In the genomic region with DNA sequence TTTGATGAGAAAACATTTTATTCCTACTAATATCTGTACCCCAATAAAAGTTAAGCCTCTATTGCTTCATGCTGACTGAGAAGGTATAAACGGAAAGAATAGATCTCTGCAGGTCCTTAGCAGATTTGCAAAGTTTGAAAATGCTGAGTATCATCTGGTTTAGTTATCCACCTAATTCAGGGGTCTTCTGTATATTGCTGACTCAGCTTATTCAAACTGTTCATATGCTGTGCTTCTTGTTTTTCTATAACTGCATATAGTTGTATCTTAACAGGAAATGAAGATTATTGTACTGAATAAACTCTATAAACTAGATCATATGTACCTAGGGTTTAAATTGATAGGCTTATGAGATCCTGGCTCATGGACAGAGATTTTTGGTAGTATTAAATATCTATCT, we compare ENCODE assay signal across 22 cellular contexts. TPM values are rescaled to one million over a fixed set of nuclear protein-coding genes. Genes with fewer than 3 reads are reported as not detected.
DNase-seq lines count a peak whose midpoint lies in the region; ATAC-seq, FAIRE-seq and TF ChIP-seq lines count a peak whose summit lies in the region.
"Had no signal": no experiment of that assay in that cellular context is flagged by ENCODE, and none has a peak within 500 bp of the region (broad histone marks: within the 10 kb centered on the region; RNA-seq: fewer than 3 reads in every experiment).

No MANE protein-coding gene starts in this region.

- no peak overlapping the region for H3K27ac ChIP-seq in A549
- H3K27ac ChIP-seq in IMR-90 (ENCODE audit: insufficient read depth, low read length), result no peak overlapping the region
- H3K27ac ChIP-seq in K562 (ENCODE audit: extremely low read depth, low read depth, low read length), result no peak overlapping the region
- H3K27ac ChIP-seq in trophoblast cell (ENCODE audit: low read depth, low read length), result no peak overlapping the region
- H3K27ac ChIP-seq: BLaER1 had no signal

- CTCF ChIA-PET in A549 (lab: Yijun Ruan, JAX) (no interaction called here), IMR-90 (lab: Yijun Ruan, JAX) (no interaction called here), K562 (lab: Yijun Ruan, JAX; ENCODE audit: low intra/inter-chr PET ratio) (no interaction called here)

- H3K4me1 ChIP-seq in A549 (0 out of 3 replicates have a peak, but pooled peaks cover 4% of the 10 kb centered on the region), IMR-90 (ENCODE audit: control insufficient read depth, insufficient read depth, low read length) (peaks cover 2% of the 10 kb centered on the region; the same call in 1 of the 2 replicates), K562 (replicated peaks in 1 of 2; ENCODE audit: control insufficient read depth in 2 of 2, insufficient read depth in 2 of 2, low read length in 2 of 2) (peaks cover 0 to 13% of the 10 kb centered on the region in 2 experiments; a peak in 3 of 5 replicates), trophoblast cell (ENCODE audit: control insufficient read depth in 1 of 2, insufficient read depth in 2 of 2, low read length in 2 of 2) (no peaks in the 10 kb centered on the region)
- H3K4me1 ChIP-seq: BE2C, BLaER1 had no signal

- no peak for DNase-seq in A549 (ENCODE audit: low read depth in 1 of 2, low spot score in 1 of 2)
- DNase-seq in IMR-90, result no peak
- DNase-seq in K562 (ENCODE audit: extremely low read depth in 1 of 4, low spot score in 3 of 4), result no peak
- DNase-seq in CD14-positive monocyte (ENCODE audit: low spot score), result no peak
- DNase-seq in NCI-H2196 treated with DMSO at 0.1 percent for 48 hours (lab: John Stamatoyannopoulos, UW; ENCODE audit: unreplicated experiment), result no peak
- no peak for DNase-seq in CD1c-positive myeloid dendritic cell (ENCODE audit: extremely low spot score)
- no peak for DNase-seq in trophoblast cell
- DNase-seq: 8988T; ACHN; BE2C; C1 segment of cervical spinal cord; CD4-positive, alpha-beta memory T cell; CD4-positive, CD25-positive, alpha-beta regulatory T cell; CD8-positive, alpha-beta memory T cell; COR-L47; DMS79 treated with DMSO at 0.1 percent for 48 hours; GF-D8 had no signal

- H3K9ac ChIP-seq in IMR-90 (ENCODE audit: low read depth, low read length), result no peak overlapping the region
- H3K9ac ChIP-seq in K562 (ENCODE audit: insufficient read depth in 1 of 2, low read depth in 2 of 2, low read length in 2 of 2), result no peak overlapping the region
- H3K9ac ChIP-seq in trophoblast cell (ENCODE audit: low read length), result no peak overlapping the region
- H3K9ac ChIP-seq: BLaER1 had no signal

- no peaks in the 10 kb centered on the region for H3K79me1 ChIP-seq in IMR-90 (ENCODE audit: low read depth in 1 of 2, low read length in 2 of 2)
- no peaks in the 10 kb centered on the region for H3K79me1 ChIP-seq in trophoblast cell (ENCODE audit: low read length)

- H3K9me1 ChIP-seq in IMR-90 (ENCODE audit: insufficient read depth, low read length) (peaks cover 6% of the 10 kb centered on the region; the same call in 1 of the 2 replicates), K562 (ENCODE audit: control insufficient read depth, insufficient read depth, low read length) (no peaks in the 10 kb centered on the region)

- no TSS peak for BruUV-seq in IMR-90 (replicated peaks; lab: Mats Ljungman, UMichigan)
- BruUV-seq in K562 (replicated peaks; lab: Mats Ljungman, UMichigan), result no TSS peak

- H3K27ac Mint-ChIP-seq in CD14-positive monocyte, result no peak overlapping the region
- H3K27ac Mint-ChIP-seq: CD4-positive, alpha-beta memory T cell; CD4-positive, CD25-positive, alpha-beta regulatory T cell; CD8-positive, alpha-beta memory T cell had no signal

- no peak overlapping the region for H2BK12ac ChIP-seq in trophoblast cell (ENCODE audit: low read length)

- peak; percentile 30 for FAIRE-seq in A204.1 (lab: Jason Lieb, UNC)
- no peak for FAIRE-seq in A549 (lab: Jason Lieb, UNC)
- FAIRE-seq in K562 (lab: Jason Lieb, UNC), result no peak
- FAIRE-seq: G401.6, GM12891, GM19239 had no signal

- H3K27me3 ChIP-seq in IMR-90 (ENCODE audit: control insufficient read depth, insufficient read depth, low read length), result no peaks in the 10 kb centered on the region
- H3K27me3 ChIP-seq in K562 (ENCODE audit: control insufficient read depth in 2 of 2, insufficient read depth in 2 of 2, low read length in 2 of 2), result no peaks in the 10 kb centered on the region
- no peaks in the 10 kb centered on the region for H3K27me3 ChIP-seq in trophoblast cell (ENCODE audit: insufficient read depth, low read length)
- H3K27me3 ChIP-seq: BE2C, BLaER1 had no signal

- H4K20me1 ChIP-seq in IMR-90 (ENCODE audit: insufficient read depth, low read length), result no peaks in the 10 kb centered on the region
- H4K20me1 ChIP-seq in K562 (replicated peaks; ENCODE audit: control insufficient read depth, insufficient read depth, low read length), result no peaks in the 10 kb centered on the region
- H4K20me1 ChIP-seq: BLaER1 had no signal

- WGBS in A549 (ENCODE audit: missing lambda C conversion rate), result 68% methylated on average over 1 of the region's 1 CpG
- WGBS in IMR-90 (ENCODE audit: extremely low coverage in 2 of 2, insufficient read length in 1 of 2), 2 experiments, result no CpG with 5 or more reads among the region's 1 CpG
- 20% methylated on average over 1 of the region's 1 CpG for WGBS in K562 (ENCODE audit: insufficient coverage, low coverage, missing lambda C conversion rate)
- no CpG with 5 or more reads among the region's 1 CpG for WGBS in trophoblast cell (ENCODE audit: extremely low coverage, insufficient coverage, insufficient read length)

- H2AK5ac ChIP-seq in IMR-90 (ENCODE audit: low read depth, low read length) (no peak overlapping the region), trophoblast cell (ENCODE audit: low read length) (no peak overlapping the region)

- peaks cover 0 to 3% (median 0%) of the 10 kb centered on the region in 3 donors for H3K27me3 Mint-ChIP-seq in CD14-positive monocyte (ENCODE audit: low read depth in 3 of 3)
- H3K27me3 Mint-ChIP-seq: CD8-positive, alpha-beta memory T cell had no signal

- H4K12ac ChIP-seq in trophoblast cell (ENCODE audit: low read depth, low read length), result no peak overlapping the region

- in situ Hi-C loops in IMR-90 (cut with MboI; ENCODE audit: low sequenced_read_pairs) (no loop called here), K562 (cut with MboI) (no loop called here)

- H4K91ac ChIP-seq in IMR-90 (ENCODE audit: insufficient read depth, low read depth, low read length), result no peak overlapping the region
- no peak overlapping the region for H4K91ac ChIP-seq in trophoblast cell (ENCODE audit: low read depth, low read length)

- H3K79me2 ChIP-seq in K562 (ENCODE audit: control insufficient read depth, insufficient read depth, low read length) (no peaks in the 10 kb centered on the region), trophoblast cell (ENCODE audit: control insufficient read depth, insufficient read depth, low read length, poor library complexity) (no peaks in the 10 kb centered on the region)

- H3K18ac ChIP-seq in IMR-90 (ENCODE audit: low read depth, low read length) (no peak overlapping the region), trophoblast cell (ENCODE audit: low read length) (no peak overlapping the region)

- no peak overlapping the region for H3K4me3 Mint-ChIP-seq in CD14-positive monocyte
- H3K4me3 Mint-ChIP-seq: CD4-positive, alpha-beta memory T cell; CD4-positive, CD25-positive, alpha-beta regulatory T cell; CD8-positive, alpha-beta memory T cell had no signal

- H3K4me2 ChIP-seq in A549, result no peak overlapping the region
- no peak overlapping the region for H3K4me2 ChIP-seq in IMR-90 (ENCODE audit: low read depth, low read length)
- H3K4me2 ChIP-seq in K562 (ENCODE audit: insufficient read depth, low read length), result no peak overlapping the region
- H3K4me2 ChIP-seq in trophoblast cell (ENCODE audit: low read length), result no peak overlapping the region
- H3K4me2 ChIP-seq: BLaER1 had no signal

- H3K4me1 Mint-ChIP-seq in CD14-positive monocyte, result peaks cover 9% of the 10 kb centered on the region
- H3K4me1 Mint-ChIP-seq: CD4-positive, alpha-beta memory T cell; CD8-positive, alpha-beta memory T cell had no signal

- H3K23ac ChIP-seq in IMR-90 (ENCODE audit: low read depth, low read length) (no peak overlapping the region), trophoblast cell (ENCODE audit: low read length) (no peak overlapping the region)

- H2BK120ac ChIP-seq in IMR-90 (ENCODE audit: low read depth, low read length) (no peak overlapping the region), trophoblast cell (ENCODE audit: insufficient read depth, low read length, poor library complexity) (no peak overlapping the region)

- ATAC-seq in A549 (no peak), IMR-90 (ENCODE audit: low read depth) (no peak), K562 (no peak)

- H3K56ac ChIP-seq in IMR-90 (ENCODE audit: extremely low read depth, insufficient read depth, low read length), result no peak overlapping the region

- TF ChIP-seq POLR2A in A549 (IDR thresholded peaks at IDR 0.05; ENCODE audit: low read length) (no peak), IMR-90 (IDR thresholded peaks at IDR 0.05; ENCODE audit: low read depth, low read length) (no peak), K562 (conservative IDR thresholded peaks at IDR 0.05) (no peak)

- H3K14ac ChIP-seq in IMR-90 (replicated peaks; ENCODE audit: low read depth, low read length), result no peak overlapping the region
- no peak overlapping the region for H3K14ac ChIP-seq in trophoblast cell (ENCODE audit: low read length)

- no peak overlapping the region for H3K4ac ChIP-seq in IMR-90 (ENCODE audit: low read depth, low read length)
- no peak overlapping the region for H3K4ac ChIP-seq in trophoblast cell (ENCODE audit: low read depth, low read length)

- H3K4me3 ChIP-seq in A549 (no peak overlapping the region), IMR-90 (ENCODE audit: insufficient read depth, low read depth, low read length) (no peak overlapping the region), K562 (no peak overlapping the region), trophoblast cell (ENCODE audit: low read depth, low read length) (no peak overlapping the region)
- H3K4me3 ChIP-seq: BLaER1 had no signal

- POLR2A ChIA-PET in A549 (lab: Yijun Ruan, JAX), result no interaction called here
- POLR2A ChIA-PET in IMR-90 (lab: Charles Lee; ENCODE audit: unreplicated experiment), result no interaction called here
- POLR2A ChIA-PET in K562 (lab: Yijun Ruan, JAX), result no interaction called here

- H3K36me3 ChIP-seq in IMR-90 (ENCODE audit: control insufficient read depth, insufficient read depth, low read length) (no peaks in the 10 kb centered on the region), K562 (ENCODE audit: control insufficient read depth, insufficient read depth, low read length) (no peaks in the 10 kb centered on the region), trophoblast cell (ENCODE audit: control insufficient read depth in 1 of 2, insufficient read depth in 2 of 2, low read length in 2 of 2) (no peaks in the 10 kb centered on the region)
- H3K36me3 ChIP-seq: BE2C, BLaER1 had no signal

- dilution Hi-C loops in IMR-90 (cut with HindIII; ENCODE audit: low sequenced_read_pairs, unreplicated experiment), result no loop called here

- intact Hi-C loops in IMR-90 (cut with micrococcal nuclease) (no loop called here), K562 (cut with micrococcal nuclease) (no loop called here), CD14-positive monocyte (cut with micrococcal nuclease) (no loop called here)

- H2AK9ac ChIP-seq in IMR-90 (replicated peaks; ENCODE audit: low read depth, low read length, poor library complexity), result no peak overlapping the region

- TF ChIP-seq EP300 in A549 (IDR thresholded peaks at IDR 0.05), result no peak
- no peak for TF ChIP-seq EP300 in K562 (IDR thresholded peaks at IDR 0.05; ENCODE audit: low read length)

- H3K36me3 Mint-ChIP-seq in CD14-positive monocyte, result no peaks in the 10 kb centered on the region
- H3K36me3 Mint-ChIP-seq: CD4-positive, alpha-beta memory T cell; CD4-positive, CD25-positive, alpha-beta regulatory T cell; CD8-positive, alpha-beta memory T cell had no signal

- no peak overlapping the region for H4K5ac ChIP-seq in IMR-90 (ENCODE audit: low read depth, low read length)

- H2BK15ac ChIP-seq in IMR-90 (ENCODE audit: low read depth, low read length), result no peak overlapping the region

- no peak overlapping the region for H2AFZ ChIP-seq in IMR-90 (replicated peaks; ENCODE audit: low read length, poor library complexity)
- H2AFZ ChIP-seq in K562 (ENCODE audit: low read depth, low read length), result no peak overlapping the region
- no peak overlapping the region for H2AFZ ChIP-seq in trophoblast cell (ENCODE audit: insufficient read depth, low read length, poor library complexity)

- H2BK5ac ChIP-seq in IMR-90 (ENCODE audit: low read depth, low read length, poor library complexity, severe bottlenecking), result no peak overlapping the region
- no peak overlapping the region for H2BK5ac ChIP-seq in trophoblast cell (ENCODE audit: low read depth, low read length, poor library complexity)

- no peaks in the 10 kb centered on the region for H3K9me3 ChIP-seq in A549
- H3K9me3 ChIP-seq in IMR-90 (ENCODE audit: control insufficient read depth, insufficient read depth, low read length), result no peaks in the 10 kb centered on the region
- H3K9me3 ChIP-seq in K562 (replicated peaks; ENCODE audit: control insufficient read depth, insufficient read depth, low read depth, low read length), result no peaks in the 10 kb centered on the region; the same call in 1 of the 2 replicates
- H3K9me3 ChIP-seq in trophoblast cell (ENCODE audit: insufficient read depth, low read depth, low read length), result no peaks in the 10 kb centered on the region
- H3K9me3 ChIP-seq: BE2C, BLaER1 had no signal

- no peak overlapping the region for H4K8ac ChIP-seq in IMR-90 (ENCODE audit: low read depth in 2 of 2, low read length in 2 of 2)
- no peak overlapping the region for H4K8ac ChIP-seq in trophoblast cell (ENCODE audit: low read depth, low read length)

- peaks cover 0 to 4% (median 2%) of the 10 kb centered on the region in 7 donors for H3K9me3 Mint-ChIP-seq in CD14-positive monocyte
- H3K9me3 Mint-ChIP-seq: CD4-positive, alpha-beta memory T cell; CD4-positive, CD25-positive, alpha-beta regulatory T cell; CD8-positive, alpha-beta memory T cell had no signal

- TF ChIP-seq RAD21 in A549 (conservative IDR thresholded peaks at IDR 0.05 in 1 of 2, IDR thresholded peaks at IDR 0.05 in 1 of 2) (no peak), IMR-90 (IDR thresholded peaks at IDR 0.05; ENCODE audit: low read length) (no peak), K562 (CRISPR knock-in tag; conservative IDR thresholded peaks at IDR 0.05 in 1 of 2, IDR thresholded peaks at IDR 0.05 in 1 of 2) (no peak)

- H2BK20ac ChIP-seq in IMR-90 (ENCODE audit: low read depth, low read length), result no peak overlapping the region

- TF ChIP-seq CTCF in A549 (IDR thresholded peaks at IDR 0.05), result no peak
- no peak for TF ChIP-seq CTCF in IMR-90 (conservative IDR thresholded peaks at IDR 0.05; ENCODE audit: low read depth, low read length)
- no peak for TF ChIP-seq CTCF in K562 (IDR thresholded peaks at IDR 0.05 in 2 of 3, conservative IDR thresholded peaks at IDR 0.05 in 1 of 3; ENCODE audit: insufficient read depth in 2 of 3, low read depth in 1 of 3, low read length in 3 of 3)
- TF ChIP-seq CTCF in CD14-positive monocyte (IDR thresholded peaks at IDR 0.05), result no peak

RNA-seq across cellular contexts. Expression of a gene that starts 23.7 kb away (rescaled TPM):
- 38.4 and 45.0 TPM in 2 replicates for polyA plus RNA-seq in A549 (2011; rRNA removed)
- polyA plus RNA-seq in A549 (2012; cell fraction: cytosol; rRNA removed), result 15.6 and 18.2 TPM in 2 replicates
- polyA plus RNA-seq in A549 (2012; cell fraction: nucleus; rRNA removed), result 7.6 TPM in 2 replicates
- polyA plus RNA-seq in A549 (2017; fragmentation: RNase III; extraction: RNeasy Plus Mini Kit Qiagen cat#74134 plus additional on column Dnase treatment), result 30.0 to 34.9 TPM (median 31.7 TPM) in 3 replicates
- polyA minus RNA-seq in A549 (2011; rRNA and poly(A)+ RNA removed), result 23.5 and 24.9 TPM in 2 replicates
- total RNA-seq in IMR-90 (2012; rRNA removed), result 34.1 and 47.2 TPM in 2 replicates
- 24.3 and 27.2 TPM in 2 replicates for polyA plus RNA-seq in IMR-90 (2012; rRNA removed)
- 6.0 and 13.7 TPM in 2 replicates for polyA plus RNA-seq in IMR-90 (2012; cell fraction: cytosol; rRNA removed)
- 3.7 and 25.5 TPM in 2 replicates for polyA plus RNA-seq in IMR-90 (2012; cell fraction: nucleus; rRNA removed; ENCODE audit: low replicate concordance)
- 17.1 and 71.1 TPM in 2 replicates for total RNA-seq in K562 (2011; cell fraction: chromatin; rRNA removed; ENCODE audit: low replicate concordance)
- total RNA-seq in K562 (2011; cell fraction: nucleolus; rRNA removed), result 17.5 and 18.4 TPM in 2 replicates
- 30.5 and 31.5 TPM in 2 replicates for total RNA-seq in K562 (2011; cell fraction: nucleoplasm; rRNA removed)
- 70.0 and 81.3 TPM in 2 replicates for total RNA-seq in K562 (2014; rRNA removed)
- 103 and 111 TPM in 2 replicates for total RNA-seq in K562 (2014; rRNA removed; fragmentation: Illumina TruSeq; extraction: Trizol)
- total RNA-seq in K562 (2015; rRNA removed; fragmentation: Illumina TruSeq; extraction: Trizol), result 99.2 and 109 TPM in 2 replicates
- total RNA-seq in K562 (2021), result 78.0 and 84.0 TPM in 2 replicates
- polyA plus RNA-seq in K562 (2011; rRNA removed), result 75.4 and 99.7 TPM in 2 replicates
- polyA plus RNA-seq in K562 (2011; cell fraction: cytosol; rRNA removed), result 25.3 and 53.9 TPM in 2 replicates
- 38.4 and 72.1 TPM in 2 replicates for polyA plus RNA-seq in K562 (2011; cell fraction: nucleus; rRNA removed)
- polyA plus RNA-seq in K562 (2012), result 44.6 and 84.7 TPM in 2 replicates
- 86.3 and 86.4 TPM in 2 replicates for polyA plus RNA-seq in K562 (2014; fragmentation: Illumina TruSeq; extraction: Trizol)
- polyA plus RNA-seq in K562 (2014; fragmentation: Nextera tagmentation; extraction: Ambion mirVana), result 100 to 1,000 TPM in 1 of 2 experiments, 10 to 100 TPM in 1; 73.6 to 115 TPM
- polyA plus RNA-seq in K562 (2014; rRNA removed), result 76.2 and 92.0 TPM in 2 replicates
- 135 and 205 TPM in 2 replicates for polyA minus RNA-seq in K562 (2011; rRNA and poly(A)+ RNA removed)
- 45.2 and 49.9 TPM in 2 replicates for polyA minus RNA-seq in K562 (2011; cell fraction: cytosol; rRNA and poly(A)+ RNA removed)
- 38.9 and 75.0 TPM in 2 replicates for polyA minus RNA-seq in K562 (2011; cell fraction: nucleus; rRNA and poly(A)+ RNA removed)
- polyA plus RNA-seq in CD14-positive monocyte, result 10 to 100 TPM; 21.6 to 27.7 TPM
- polyA plus RNA-seq in trophoblast cell (2013), result 26.1 and 26.3 TPM in 2 replicates
